In the genomic region with DNA sequence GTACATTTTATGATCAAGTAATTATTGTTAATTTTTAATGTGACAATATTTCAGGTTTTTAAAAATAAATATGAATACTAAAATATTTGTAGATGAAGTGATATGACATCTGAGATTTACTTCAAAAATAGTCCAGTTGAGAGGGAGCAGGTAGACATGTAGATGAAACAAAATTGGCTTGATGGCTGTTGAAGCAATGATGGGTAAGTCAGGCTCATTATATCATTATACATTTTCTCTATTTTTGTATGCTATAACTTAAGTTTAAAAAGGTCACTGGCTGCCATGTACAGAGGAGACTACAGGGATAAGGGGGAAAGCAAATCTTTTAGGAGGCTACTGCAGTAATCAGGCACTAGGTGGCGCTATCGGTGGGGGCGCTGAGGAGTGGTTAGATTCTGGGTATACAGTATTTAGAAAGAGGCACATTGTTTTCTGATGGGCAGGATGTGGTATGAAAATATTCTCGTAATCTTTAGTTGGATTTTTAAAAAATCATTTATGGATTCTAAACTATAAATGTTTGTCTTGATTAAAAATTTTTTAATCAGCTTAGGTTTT, we compare ENCODE assay signal across 7 cellular contexts.
A peak's percentile ranks its signal among the peaks of the same experiment; 100 is the strongest.
DNase-seq lines count a peak whose midpoint lies in the region; FAIRE-seq and TF ChIP-seq lines count a peak whose summit lies in the region.

No MANE protein-coding gene starts in this region.

- peaks cover 2% of the 10 kb centered on the region for H3K9me2 ChIP-seq in hepatocyte (replicated peaks; ENCODE audit: insufficient read depth)

- DNase-seq in H54 (ENCODE audit: insufficient read length, low spot score) (peak; percentile 29), MG63 (peak; percentile 29), SKM-1 (lab: John Stamatoyannopoulos, UW; ENCODE audit: unreplicated experiment) (peak; percentile 73), adipocyte (ENCODE audit: low read depth) (peak; percentile 81), hepatocyte (ENCODE audit: low spot score) (peak; percentile 61)
- peak; percentile 34 to 35 for DNase-seq in stimulated activated CD4-positive, alpha-beta T cell treated with anti-CD3 and anti-CD28 coated beads, Interleukin-1b, Interleukin-23, amount 100 ng/mL, for 4 hours (ENCODE audit: low read depth in 2 of 2)

- H3K9me3 ChIP-seq in MG63 (no peaks in the 10 kb centered on the region), adipocyte (ENCODE audit: control insufficient read depth, low read length) (no peaks in the 10 kb centered on the region), hepatocyte (ENCODE audit: low read depth) (no peaks in the 10 kb centered on the region)

- no peak for TF ChIP-seq POLR2A in H54 (IDR thresholded peaks at IDR 0.05; ENCODE audit: low read depth, low read length)

- H3K4me3 ChIP-seq in MG63 = no peak overlapping the region
- H3K4me3 ChIP-seq in adipocyte (ENCODE audit: low read length) = no peak overlapping the region
- H3K4me3 ChIP-seq in hepatocyte = no peak overlapping the region

- WGBS in hepatocyte (ENCODE audit: low lambda C conversion rate, missing lambda C conversion rate) = 35% methylated on average over 4 of the region's 4 CpGs

- no peak overlapping the region for H2AFZ ChIP-seq in hepatocyte

- peak; percentile 6 for FAIRE-seq in H54 (lab: Jason Lieb, UNC)

- no peaks in the 10 kb centered on the region for H3K79me2 ChIP-seq in hepatocyte

- H3K4me1 ChIP-seq in adipocyte (ENCODE audit: control insufficient read depth, insufficient read depth, low read length) (peaks cover 9% of the 10 kb centered on the region), hepatocyte (ENCODE audit: insufficient read depth) (peaks cover 9% of the 10 kb centered on the region)

- peak; percentile 79 for TF ChIP-seq CTCF in GM12874 (IDR thresholded peaks at IDR 0.05; ENCODE audit: insufficient read depth, low read depth, low read length)
- peak; percentile 72 for TF ChIP-seq CTCF in hepatocyte (IDR thresholded peaks at IDR 0.05; ENCODE audit: poor library complexity)

- H3K4me2 ChIP-seq in hepatocyte = no peak overlapping the region

- H3K27me3 ChIP-seq in MG63 (no peaks in the 10 kb centered on the region), adipocyte (replicated peaks; ENCODE audit: control insufficient read depth, insufficient read depth, low read length) (no peaks in the 10 kb centered on the region), hepatocyte (no peaks in the 10 kb centered on the region)

- H3K27ac ChIP-seq in hepatocyte = no peak overlapping the region

- H3K36me3 ChIP-seq in MG63 (no peaks in the 10 kb centered on the region), adipocyte (ENCODE audit: control insufficient read depth, insufficient read depth, low read length, severe bottlenecking) (no peaks in the 10 kb centered on the region), hepatocyte (replicated peaks; ENCODE audit: insufficient read depth, low read depth) (no peaks in the 10 kb centered on the region)

- no peaks in the 10 kb centered on the region for H4K20me1 ChIP-seq in hepatocyte (ENCODE audit: insufficient read depth, poor library complexity, severe bottlenecking)

- no peak overlapping the region for H3K9ac ChIP-seq in adipocyte (ENCODE audit: low read length)

Comparison
In these comparisons a context has a peak if more than half of its experiments do, and no peak if none do; other contexts are left out.
1. DNase-seq: peak in every context shown above with its lines; median percentile 81 in adipocyte; 73 in SKM-1; 61 in hepatocyte; 34 in stimulated activated CD4-positive, alpha-beta T cell treated with anti-CD3 and anti-CD28 coated beads, Interleukin-1b, Interleukin-23, amount 100 ng/mL, for 4 hours; 29 in H54; 29 in MG63.